ENCODE assay signal across 2 cellular contexts in genomic region chr1:2638466-2639115, GRCh38.
TF ChIP-seq lines count a peak whose summit lies in the region.

No MANE protein-coding gene starts in this region.

TF ChIP-seq in GM23338, 12 proteins besides CTCF, POLR2A, EP300 and RAD21:
- no peak for TF ChIP-seq STAT1 (IDR thresholded peaks at IDR 0.05; ENCODE audit: unreplicated experiment)
- no peak for TF ChIP-seq CREB1 (CRISPR knock-in tag; IDR thresholded peaks at IDR 0.05; ENCODE audit: low read depth)
- TF ChIP-seq ETS1 (IDR thresholded peaks at IDR 0.05) = no peak
- TF ChIP-seq ZNF114 (CRISPR knock-in tag; IDR thresholded peaks at IDR 0.05) = no peak
- peak; percentile 10; the same call in 1 of the 2 replicates for TF ChIP-seq POLR2AphosphoS5 (IDR thresholded peaks at IDR 0.05; ENCODE audit: low read depth)
- TF ChIP-seq JUNB (IDR thresholded peaks at IDR 0.05; ENCODE audit: unreplicated experiment) = no peak
- no peak for TF ChIP-seq EZH2 (IDR thresholded peaks at IDR 0.05; ENCODE audit: low read depth, unreplicated experiment)
- TF ChIP-seq EZH2phosphoT487 (IDR thresholded peaks at IDR 0.05; ENCODE audit: unreplicated experiment) = no peak
TF ChIP-seq in GM23338: peak in this region for 1.

TF ChIP-seq in GM12878, 131 proteins besides CTCF, POLR2A, EP300 and RAD21:
- TF ChIP-seq GABPA (IDR thresholded peaks at IDR 0.05; ENCODE audit: low read depth) (no peak), E2F8 (IDR thresholded peaks at IDR 0.05; ENCODE audit: low read depth, partially characterized antibody) (no peak), MAX (IDR thresholded peaks at IDR 0.05; ENCODE audit: low read depth, low read length) (no peak), EED (IDR thresholded peaks at IDR 0.05; ENCODE audit: low read depth) (no peak), TCF3 (IDR thresholded peaks at IDR 0.05; ENCODE audit: borderline replicate concordance, insufficient read depth, low read depth, low read length) (no peak), ASH2L (IDR thresholded peaks at IDR 0.05; ENCODE audit: borderline replicate concordance, low read depth) (no peak), E4F1 (IDR thresholded peaks at IDR 0.05; ENCODE audit: borderline replicate concordance, partially characterized antibody) (no peak), REST (IDR thresholded peaks at IDR 0.05; ENCODE audit: low read depth, low read length) (no peak), USF1 (IDR thresholded peaks at IDR 0.05; ENCODE audit: borderline replicate concordance, extremely low read length, insufficient read depth, low read depth, low read length) (no peak), CREB1 (IDR thresholded peaks at IDR 0.05; ENCODE audit: low read depth) (no peak), TAF1 (IDR thresholded peaks at IDR 0.05; ENCODE audit: borderline replicate concordance, low read depth, low read length) (no peak), HDAC6 (IDR thresholded peaks at IDR 0.05; ENCODE audit: unreplicated experiment) (no peak), TARDBP (IDR thresholded peaks at IDR 0.05; ENCODE audit: borderline replicate concordance) (no peak), ZNF687 (IDR thresholded peaks at IDR 0.05) (no peak), ZBTB11 (CRISPR knock-in tag; IDR thresholded peaks at IDR 0.05) (no peak), ATF3 (IDR thresholded peaks at IDR 0.05; ENCODE audit: borderline replicate concordance, extremely low read depth, low read depth, low read length) (no peak), CHD1 (IDR thresholded peaks at IDR 0.05; ENCODE audit: low read depth, low read length) (no peak), RBBP5 (conservative IDR thresholded peaks at IDR 0.05) (no peak)
